ENCODE assay signal across 8 cellular contexts in the genomic region with DNA sequence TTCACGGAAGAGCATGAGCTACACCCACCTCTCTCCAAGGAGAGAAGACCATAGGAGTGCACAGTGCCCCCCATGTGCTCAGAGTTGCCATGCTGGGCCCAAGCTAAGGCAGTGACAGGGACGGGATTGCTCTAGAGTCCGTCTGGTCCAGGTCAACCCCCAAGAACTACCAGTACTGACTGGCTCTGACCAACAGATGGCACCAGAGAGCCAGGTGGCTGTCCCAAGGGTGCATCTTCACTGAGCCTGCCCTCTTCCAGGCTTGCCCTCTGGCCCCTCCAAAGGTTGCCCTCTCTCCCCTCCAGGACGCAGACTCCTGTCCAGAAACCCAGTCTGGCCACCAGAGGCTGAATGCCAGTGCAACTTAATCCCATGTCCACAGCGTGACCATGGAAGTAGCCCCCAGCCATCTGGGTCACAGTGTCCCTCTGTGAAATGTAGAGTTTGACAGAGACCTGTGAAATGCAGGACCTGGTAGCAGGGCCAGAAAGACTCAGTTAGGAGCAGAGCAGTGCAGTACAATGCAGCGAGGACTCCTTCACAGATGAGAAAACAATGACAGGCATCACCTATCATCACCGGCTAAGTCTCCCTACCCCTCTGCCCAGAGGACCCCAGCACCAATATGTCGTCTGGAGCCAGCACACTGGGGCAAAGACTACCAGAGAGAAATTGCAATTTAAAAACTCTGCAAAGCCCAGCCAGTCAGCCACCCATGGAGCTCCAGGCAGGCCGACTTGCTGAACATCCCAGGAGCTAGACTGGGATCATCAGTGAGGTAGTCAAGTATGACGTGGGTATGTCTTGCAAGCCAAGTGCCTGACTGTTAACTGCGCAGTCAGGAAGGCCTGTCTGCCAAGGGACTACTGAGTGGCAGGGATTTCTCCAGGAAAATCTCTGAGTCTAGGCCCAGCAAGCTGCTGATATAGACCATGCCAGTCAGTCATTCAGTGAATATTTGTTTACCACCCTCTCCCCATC. TPM values are rescaled to one million over a fixed set of nuclear protein-coding genes. Genes with fewer than 3 reads are reported as not detected.
DNase-seq lines count a peak whose midpoint lies in the region; ATAC-seq and TF ChIP-seq lines count a peak whose summit lies in the region.

No MANE protein-coding gene starts in this region.

- no peak overlapping the region for H4K91ac ChIP-seq in H9 (ENCODE audit: insufficient read length, low read depth, low read length)

- DNase-seq in EL (peak; percentile 69), H9 (peak; percentile 87), NCI-H1105 treated with DMSO at 0.1 percent for 48 hours (lab: John Stamatoyannopoulos, UW) (peak; percentile 12), caudate nucleus (lab: John Stamatoyannopoulos, UW) (peak in 56 of 61 donors; percentile 1 to 82 (median 36)), left colon (peak; percentile 64 to 73), OCI-M2 (lab: John Stamatoyannopoulos, UW; ENCODE audit: unreplicated experiment) (no peak)
- peak; percentile 56 to 62 (median 57) for DNase-seq in activated CD4-positive, CD25-positive, alpha-beta regulatory T cell (lab: John Stamatoyannopoulos, UW)
- DNase-seq in stimulated activated CD4-positive, alpha-beta T cell treated with anti-CD3 and anti-CD28 coated beads, Interleukin-4, amount 100 ng/mL, for 48 hours (ENCODE audit: low read depth in 2 of 2): peak; percentile 61 to 75

- no peak overlapping the region for H2AK5ac ChIP-seq in H9 (ENCODE audit: insufficient read length, low read length)

- no peaks in the 10 kb centered on the region for H3K4me1 ChIP-seq in H9 (ENCODE audit: insufficient read depth, low read length)

- H3K27ac ChIP-seq in H9 (ENCODE audit: insufficient read length, low read depth, low read length): no peak overlapping the region
- H3K27ac ChIP-seq in caudate nucleus (ENCODE audit: low read depth, low read length): no peak overlapping the region

- no peak overlapping the region for H3K4me3 Mint-ChIP-seq in H9

- H2BK20ac ChIP-seq in H9 (ENCODE audit: low read depth, low read length, poor library complexity, severe bottlenecking): no peak overlapping the region

- H3K9me3 ChIP-seq in H9 (ENCODE audit: control insufficient read depth, low read depth, low read length): no peaks in the 10 kb centered on the region

- no peaks in the 10 kb centered on the region for H3K9me3 Mint-ChIP-seq in H9

- no peak overlapping the region for H3K27ac Mint-ChIP-seq in H9

- no peak overlapping the region for H2BK5ac ChIP-seq in H9 (ENCODE audit: insufficient read length, low read length)

- intact Hi-C loops in left colon (cut with DNase I, micrococcal nuclease): loop anchor here (5.0 kb wide), 2 partner anchors 103 to 108 kb away; no protein-coding TSS in a partner anchor

- no peak overlapping the region for H3K4ac ChIP-seq in H9 (ENCODE audit: low read depth, low read length)

- H3K4me2 ChIP-seq in H9 (ENCODE audit: insufficient read depth, insufficient read length, low read length): no peak overlapping the region

- no peak overlapping the region for H4K8ac ChIP-seq in H9 (replicated peaks; ENCODE audit: insufficient read length, low read depth, low read length)

- H2AFZ ChIP-seq in H9 (ENCODE audit: low read length): no peak overlapping the region

- peaks cover 2 to 3% of the 10 kb centered on the region in 2 experiments; a peak in 3 of 4 replicates for H3K4me1 Mint-ChIP-seq in H9

- H4K5ac ChIP-seq in H9 (ENCODE audit: insufficient read length, low read depth, low read length): no peak overlapping the region

- H2BK120ac ChIP-seq in H9 (ENCODE audit: low read depth, low read length, poor library complexity, severe bottlenecking): no peak overlapping the region

- H3K23ac ChIP-seq in H9 (ENCODE audit: insufficient read length, low read depth, low read length): no peak overlapping the region

- H3K23me2 ChIP-seq in H9 (ENCODE audit: insufficient read length, low read depth, low read length, poor library complexity, severe bottlenecking): no peaks in the 10 kb centered on the region

- H3K18ac ChIP-seq in H9 (ENCODE audit: insufficient read length, low read depth, low read length): no peak overlapping the region

- H2BK15ac ChIP-seq in H9 (ENCODE audit: low read depth, low read length): no peak overlapping the region

- no peaks in the 10 kb centered on the region; the same call in 1 of the 2 replicates for H3K27me3 Mint-ChIP-seq in H9 (ENCODE audit: low read depth)

- H4K20me1 ChIP-seq in H9 (ENCODE audit: control insufficient read depth, insufficient read depth, insufficient read length): no peaks in the 10 kb centered on the region

- H3K56ac ChIP-seq in H9 (ENCODE audit: insufficient read length, low read depth, low read length): no peak overlapping the region

- H3T11ph ChIP-seq in H9 (ENCODE audit: low read length): no peak overlapping the region

- H3K79me2 ChIP-seq in H9 (ENCODE audit: insufficient read depth, low read length): no peaks in the 10 kb centered on the region

- no peak overlapping the region for H2BK12ac ChIP-seq in H9 (ENCODE audit: insufficient read length, low read depth, low read length)

- H3K36me3 Mint-ChIP-seq in H9 (ENCODE audit: insufficient read depth in 1 of 3, low read depth in 3 of 3): no peaks in the 10 kb centered on the region

- no peak overlapping the region for H3K14ac ChIP-seq in H9 (ENCODE audit: insufficient read depth, low read length)

- no peaks in the 10 kb centered on the region for H3K79me1 ChIP-seq in H9 (ENCODE audit: insufficient read depth, low read depth, low read length, poor library complexity, severe bottlenecking)

- ATAC-seq in left colon: peak; percentile 87

- H3K9ac ChIP-seq in H9 (ENCODE audit: extremely low read depth, insufficient read length, low read length): no peak overlapping the region

- TF ChIP-seq CTCF in H9 (conservative IDR thresholded peaks at IDR 0.05): peak; percentile 91

- H3K27me3 ChIP-seq in H9 (ENCODE audit: insufficient read depth, low read length): no peaks in the 10 kb centered on the region

- no CpG with 5 or more reads among the region's 11 CpGs for WGBS in H9 (ENCODE audit: extremely low coverage, insufficient read length, low lambda C conversion rate)

RNA-seq across cellular contexts. Expression of a gene that starts 7.7 kb away (rescaled TPM):
- 348 and 350 TPM in 2 replicates for total RNA-seq in H9 (2021)
- 100 to 1,000 TPM; 242 to 273 TPM for total RNA-seq in left colon

RNA-seq across cellular contexts. Expression of a gene that starts 41.4 kb away (rescaled TPM):
- total RNA-seq in H9 (2021): 244 and 256 TPM in 2 replicates
- 100 to 1,000 TPM; 117 to 119 TPM for total RNA-seq in left colon
